18 cellular contexts compared by ENCODE assay signal in genomic region chr10:123742751-123743440, GRCh38.
"Had no signal": no experiment of that assay in that cellular context is flagged by ENCODE, and none has a peak within 500 bp of the region (broad histone marks: within the 10 kb centered on the region; RNA-seq: fewer than 3 reads in every experiment).

No MANE protein-coding gene starts in this region.

- H3K9me3 ChIP-seq: body of pancreas, sigmoid colon, spleen had no signal

- ATAC-seq: activated CD8-positive, alpha-beta T cell treated with anti-CD3 and anti-CD28 coated beads for 36 hours; activated T-cell treated with anti-CD3 and anti-CD28 coated beads, Interleukin-2, amount 50 U/mL, for 4 hours; body of pancreas; left lobe of liver had no signal

- H3K27me3 ChIP-seq: body of pancreas, sigmoid colon had no signal

- H3K27ac ChIP-seq: body of pancreas, dorsolateral prefrontal cortex, epithelial cell of prostate, spleen had no signal

- H3K4me3 ChIP-seq: body of pancreas, dorsolateral prefrontal cortex, sigmoid colon, spleen had no signal

- DNase-seq: activated B cell treated with CpG ODN at 0.5 μM for 24 hours; activated CD4-positive, alpha-beta T cell treated with anti-CD3 and anti-CD28 coated beads for 48 hours; activated CD8-positive, alpha-beta T cell treated with anti-CD3 and anti-CD28 coated beads for 36 hours; activated naive CD4-positive, alpha-beta T cell treated with anti-CD3 and anti-CD28 coated beads for 36 hours; activated T-cell treated with anti-CD3 and anti-CD28 coated beads, Interleukin-2, amount 50 U/mL, for 4 hours; body of pancreas; caudate nucleus; dorsolateral prefrontal cortex; endodermal cell; foreskin fibroblast; hippocampal formation; nucleus accumbens; sigmoid colon; spleen; stimulated activated CD8-positive, alpha-beta memory T cell treated with anti-CD3 and anti-CD28 coated beads, Interleukin-4, amount 100 ng/mL, for 48 hours; T-helper 9 cell had no signal

- H3K36me3 ChIP-seq: sigmoid colon, spleen had no signal

- H3K4me1 ChIP-seq: body of pancreas, spleen had no signal
